In genomic region chr17:7563115-7563869, GRCh38 we compare ENCODE assay signal across 10 cellular contexts. TPM values are rescaled to one million over a fixed set of nuclear protein-coding genes. Genes with fewer than 3 reads are reported as not detected.
DNase-seq lines count a peak whose midpoint lies in the region; ATAC-seq and TF ChIP-seq lines count a peak whose summit lies in the region.
"Had no signal": no experiment of that assay in that cellular context is flagged by ENCODE, and none has a peak within 500 bp of the region (broad histone marks: within the 10 kb centered on the region; RNA-seq: fewer than 3 reads in every experiment).

No MANE protein-coding gene starts in this region.

- H3K9me3 Mint-ChIP-seq in effector memory CD8-positive, alpha-beta T cell = no peaks in the 10 kb centered on the region

- no peak overlapping the region for H3K23ac ChIP-seq in neuronal stem cell (ENCODE audit: low read depth, low read length, poor library complexity)

- H3K14ac ChIP-seq in neuronal stem cell (ENCODE audit: low read length) = no peak overlapping the region

- H3K36me3 ChIP-seq in OCI-LY1 (ENCODE audit: insufficient read depth, low read length) = peaks cover 45% of the 10 kb centered on the region
- peaks cover 24 to 45% of the 10 kb centered on the region in 2 donors for H3K36me3 ChIP-seq in neuronal stem cell (replicated peaks in 1 of 2; ENCODE audit: control insufficient read depth in 2 of 2, insufficient read depth in 2 of 2, low read length in 2 of 2)

- H3K4me3 Mint-ChIP-seq in effector memory CD8-positive, alpha-beta T cell = peak overlapping the region; percentile 95

- H3K9ac ChIP-seq in OCI-LY1 (ENCODE audit: low read length) (peak overlapping the region; percentile 93), neuronal stem cell (ENCODE audit: low read depth, low read length, poor library complexity) (peak overlapping the region; percentile 14)

- whole genome bisulfite sequencing in neuronal stem cell (ENCODE audit: extremely low coverage in 2 of 2, insufficient read length in 2 of 2, insufficient replicate concordance in 1 of 2), 2 donors = no CpG with 5 or more reads among the region's 30 CpGs

- H3K18ac ChIP-seq in neuronal stem cell (ENCODE audit: low read length) = no peak overlapping the region

- H2BK15ac ChIP-seq in neuronal stem cell (ENCODE audit: low read length) = no peak overlapping the region

- no peak overlapping the region for H2AK5ac ChIP-seq in neuronal stem cell (ENCODE audit: low read depth, low read length)

- H3K4me1 Mint-ChIP-seq in effector memory CD8-positive, alpha-beta T cell (ENCODE audit: low read depth in 2 of 2) = peaks cover 24 to 28% of the 10 kb centered on the region in 2 donors

- TF ChIP-seq CTCF in OCI-LY1 (IDR thresholded peaks at IDR 0.05; ENCODE audit: low read length) = no peak

- ATAC-seq in effector memory CD8-positive, alpha-beta T cell (replicated peaks) = no peak
- ATAC-seq in HG03196 (IDR thresholded peaks at IDR 0.05; ENCODE audit: unreplicated experiment) = no peak
- ATAC-seq: mucosa of descending colon had no signal

- no peaks in the 10 kb centered on the region for H3K9me2 ChIP-seq in OCI-LY1 (ENCODE audit: low read depth, low read length)

- peak overlapping the region; percentile 93; the same call in 1 of the 2 replicates for H3K4me3 ChIP-seq in GM08714 (ENCODE audit: low read length)
- peak overlapping the region; percentile 77 for H3K4me3 ChIP-seq in OCI-LY1 (ENCODE audit: low read depth, low read length, poor library complexity, severe bottlenecking)
- peak overlapping the region in 1 of 2 donors; percentile 86 for H3K4me3 ChIP-seq in neuronal stem cell (ENCODE audit: low read length in 2 of 2)

- no peak overlapping the region for H3K4ac ChIP-seq in neuronal stem cell (ENCODE audit: low read length)

- H3K27me3 Mint-ChIP-seq in effector memory CD8-positive, alpha-beta T cell = no peaks in the 10 kb centered on the region

- H2AFZ ChIP-seq in OCI-LY1 (ENCODE audit: low read length) = no peak overlapping the region
- no peak overlapping the region for H2AFZ ChIP-seq in neuronal stem cell (ENCODE audit: low read length)

- H4K91ac ChIP-seq in neuronal stem cell (ENCODE audit: low read depth, low read length, poor library complexity) = no peak overlapping the region

- H3K36me3 Mint-ChIP-seq in effector memory CD8-positive, alpha-beta T cell (ENCODE audit: insufficient read depth) = peaks cover 55% of the 10 kb centered on the region

- H2BK12ac ChIP-seq in neuronal stem cell (ENCODE audit: low read length) = no peak overlapping the region

- no peaks in the 10 kb centered on the region for H3K9me3 ChIP-seq in OCI-LY1 (ENCODE audit: low read length)
- H3K9me3 ChIP-seq in neuronal stem cell (replicated peaks in 1 of 2; ENCODE audit: control insufficient read depth in 2 of 2, insufficient read depth in 1 of 2, low read depth in 1 of 2, low read length in 2 of 2) = no peaks in the 10 kb centered on the region
- H3K9me3 ChIP-seq: mucosa of descending colon had no signal

- peaks cover 8% of the 10 kb centered on the region; the same call in 1 of the 2 replicates for H3K27me3 ChIP-seq in OCI-LY1 (ENCODE audit: insufficient read depth, low read length)
- no peaks in the 10 kb centered on the region for H3K27me3 ChIP-seq in neuronal stem cell (ENCODE audit: control insufficient read depth in 3 of 3, insufficient read depth in 3 of 3, low read depth in 1 of 3, low read length in 3 of 3)

- H3K79me1 ChIP-seq in neuronal stem cell (ENCODE audit: low read depth, low read length) = peaks cover 8% of the 10 kb centered on the region

- H4K20me1 ChIP-seq in OCI-LY1 (ENCODE audit: insufficient read depth, low read length) = no peaks in the 10 kb centered on the region

- H3K4me2 ChIP-seq in OCI-LY1 (ENCODE audit: low read length) = peak overlapping the region; percentile 89
- H3K4me2 ChIP-seq in neuronal stem cell (ENCODE audit: insufficient read depth, low read length, poor library complexity, severe bottlenecking) = no peak overlapping the region

- H3K79me2 ChIP-seq in OCI-LY1 (ENCODE audit: insufficient read depth, low read length) = peaks cover 9% of the 10 kb centered on the region; the same call in 1 of the 2 replicates

- H3F3A ChIP-seq in OCI-LY1 (ENCODE audit: insufficient read depth, low read length) = no peaks in the 10 kb centered on the region

- H3K27ac ChIP-seq in OCI-LY1 (ENCODE audit: low read depth, low read length, poor library complexity, severe bottlenecking) (no peak overlapping the region), neuronal stem cell (replicated peaks; ENCODE audit: low read length) (no peak overlapping the region)

- H3K27ac Mint-ChIP-seq in effector memory CD8-positive, alpha-beta T cell = peak overlapping the region in 1 of 2 donors; percentile 98

- peaks cover 28% of the 10 kb centered on the region for H3K4me1 ChIP-seq in OCI-LY1 (ENCODE audit: insufficient read depth, low read length, severe bottlenecking)
- H3K4me1 ChIP-seq in neuronal stem cell (ENCODE audit: control insufficient read depth in 2 of 2, insufficient read depth in 1 of 2, low read depth in 1 of 2, low read length in 2 of 2) = peaks cover 17 to 19% of the 10 kb centered on the region in 2 donors

- H4K8ac ChIP-seq in neuronal stem cell (ENCODE audit: low read depth, low read length) = no peak overlapping the region

- no peak overlapping the region for H2BK120ac ChIP-seq in neuronal stem cell (ENCODE audit: low read depth, low read length)

- no peak overlapping the region for H2BK5ac ChIP-seq in neuronal stem cell (ENCODE audit: low read length)

- no peak for DNase-seq in effector memory CD8-positive, alpha-beta T cell
- DNase-seq in neuronal stem cell (ENCODE audit: low spot score) (no peak), NCI-H146 treated with DMSO at 0.1 percent for 48 hours (lab: John Stamatoyannopoulos, UW; ENCODE audit: unreplicated experiment) (no peak), HuH-7.5 (ENCODE audit: low spot score) (no peak)
- DNase-seq: NCI-H1105 treated with DMSO at 0.1 percent for 48 hours, T1000 had no signal

RNA-seq across cellular contexts. Expression of gene SENP3, which starts 1.6 kb away (rescaled TPM):
- 34.1 TPM for polyA plus RNA-seq in neuronal stem cell (2013, experiment 1 of 2)
- 35.5 TPM for polyA plus RNA-seq in neuronal stem cell (2013, experiment 2 of 2)

RNA-seq across cellular contexts. Expression of gene TNFSF13, which starts 4.7 kb away (rescaled TPM):
- polyA plus RNA-seq in neuronal stem cell (2013, experiment 1 of 2) = 0.63 TPM
- 0.62 TPM for polyA plus RNA-seq in neuronal stem cell (2013, experiment 2 of 2)

RNA-seq across cellular contexts. Expression of gene TNFSF12, which starts 14.4 kb away (rescaled TPM):
- 4.8 TPM for polyA plus RNA-seq in neuronal stem cell (2013, experiment 1 of 2)
- polyA plus RNA-seq in neuronal stem cell (2013, experiment 2 of 2) = 4.9 TPM

RNA-seq across cellular contexts. Expression of gene CD68, which starts 16.1 kb away (rescaled TPM):
- 0.13 TPM for polyA plus RNA-seq in neuronal stem cell (2013, experiment 1 of 2)
- polyA plus RNA-seq in neuronal stem cell (2013, experiment 2 of 2) = 0.15 TPM

RNA-seq across cellular contexts. Expression of gene MPDU1, which starts 20.4 kb away (rescaled TPM):
- polyA plus RNA-seq in neuronal stem cell (2013, experiment 1 of 2) = 99.7 TPM
- polyA plus RNA-seq in neuronal stem cell (2013, experiment 2 of 2) = 99.4 TPM
